In the genomic region with DNA sequence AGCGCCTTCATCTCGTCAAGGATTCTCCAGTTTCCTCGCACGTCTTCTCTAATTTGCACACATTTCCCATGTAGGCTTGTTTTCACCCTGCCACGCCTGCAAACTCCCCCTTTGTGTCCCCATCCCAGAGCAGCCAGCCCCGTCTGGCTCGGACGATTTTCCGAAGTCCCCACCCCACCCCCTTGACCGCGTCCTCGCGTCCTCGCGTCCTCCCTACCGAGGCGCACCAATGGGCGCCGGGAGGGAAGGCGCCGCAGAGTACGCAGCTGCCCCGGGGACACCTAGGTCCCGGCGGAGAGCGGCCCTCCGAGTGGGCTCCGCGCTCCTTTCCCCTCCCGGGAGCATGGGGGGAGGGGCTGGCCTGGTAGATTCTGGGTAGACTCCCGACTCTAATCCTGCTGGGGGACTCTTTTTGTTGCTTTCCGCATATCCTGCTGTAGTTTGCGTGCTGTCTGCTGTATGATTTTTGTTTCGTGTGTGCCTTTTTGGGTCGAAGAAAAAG, we compare ENCODE assay signal across 8 cellular contexts. TPM values are rescaled to one million over a fixed set of nuclear protein-coding genes. Genes with fewer than 3 reads are reported as not detected.
DNase-seq lines count a peak whose midpoint lies in the region; ATAC-seq and TF ChIP-seq lines count a peak whose summit lies in the region.

No MANE protein-coding gene starts in this region.

- WGBS in endodermal cell (ENCODE audit: insufficient coverage in 1 of 2, insufficient read length in 1 of 2), 2 experiments, result 0% methylated on average over 11 to 35 of the region's 35 CpGs
- 1 to 2% methylated on average over 31 to 35 of the region's 35 CpGs for WGBS in upper lobe of left lung, 2 donors

- H3K4me1 ChIP-seq in endodermal cell (ENCODE audit: control insufficient read depth, insufficient read depth, low read length) (peaks cover 11% of the 10 kb centered on the region), upper lobe of left lung (peaks cover 20 to 53% (median 38%) of the 10 kb centered on the region in 4 donors)

- TF ChIP-seq CTCF in endodermal cell (conservative IDR thresholded peaks at IDR 0.05), result no peak
- TF ChIP-seq CTCF in upper lobe of left lung (IDR thresholded peaks at IDR 0.05), result no peak

- peak overlapping the region; percentile 93 for H3K4me3 Mint-ChIP-seq in endodermal cell

- peaks cover 31% of the 10 kb centered on the region for H3K27me3 ChIP-seq in endodermal cell (ENCODE audit: control insufficient read depth, insufficient read depth, low read length, poor library complexity, severe bottlenecking)
- peaks cover 0 to 11% (median 2%) of the 10 kb centered on the region in 4 donors for H3K27me3 ChIP-seq in upper lobe of left lung

- H3K27ac ChIP-seq in endodermal cell (ENCODE audit: low read depth, low read length), result peak overlapping the region; percentile 39
- peak overlapping the region in 3 of 4 donors; percentile 40 to 89 (median 84) for H3K27ac ChIP-seq in upper lobe of left lung

- H3K9me3 ChIP-seq in endodermal cell (ENCODE audit: control insufficient read depth, low read length) (no peaks in the 10 kb centered on the region), upper lobe of left lung (no peaks in the 10 kb centered on the region)

- peaks cover 30% of the 10 kb centered on the region for H3K27me3 Mint-ChIP-seq in endodermal cell (ENCODE audit: insufficient read depth)

- H3K27ac Mint-ChIP-seq in endodermal cell, result peak overlapping the region; percentile 86

- DNase-seq in NCI-H2227 (lab: John Stamatoyannopoulos, UW; ENCODE audit: unreplicated experiment), result peak; percentile 60
- no peak for DNase-seq in NCI-H2227 treated with DMSO at 0.1 percent for 48 hours (lab: John Stamatoyannopoulos, UW)
- peak; percentile 41 for DNase-seq in SW480 (ENCODE audit: low spot score)
- peak; percentile 83 for DNase-seq in endodermal cell
- peak; percentile 31 for DNase-seq in midbrain (lab: John Stamatoyannopoulos, UW)
- DNase-seq in upper lobe of left lung, result peak; percentile 64 to 86
- no peak for DNase-seq in activated CD4-positive, CD25-positive, alpha-beta regulatory T cell treated with anti-CD3 and anti-CD28 coated beads, Interleukin-2, amount 50 U/mL, for 72 hours
- no peak for DNase-seq in amniotic stem cell (lab: John Stamatoyannopoulos, UW)

- peak in 1 of 4 donors; percentile 30 for TF ChIP-seq POLR2A in upper lobe of left lung (IDR thresholded peaks at IDR 0.05)

- peak; percentile 53 to 65 for ATAC-seq in upper lobe of left lung (ENCODE audit: low FRiP score in 2 of 2)

- no peak for TF ChIP-seq EP300 in upper lobe of left lung (IDR thresholded peaks at IDR 0.05)

- peak overlapping the region; percentile 47 for H3K9ac ChIP-seq in endodermal cell (ENCODE audit: extremely low read depth, low read length, poor library complexity, severe bottlenecking)

- H3K9me3 Mint-ChIP-seq in endodermal cell, result no peaks in the 10 kb centered on the region

- H3K4me3 ChIP-seq in endodermal cell (ENCODE audit: low read length) (peak overlapping the region; percentile 83), upper lobe of left lung (peak overlapping the region; percentile 68 to 84 (median 82))

- H3K4me1 Mint-ChIP-seq in endodermal cell, result peaks cover 40% of the 10 kb centered on the region

- H3K36me3 Mint-ChIP-seq in endodermal cell (ENCODE audit: low read depth), result no peaks in the 10 kb centered on the region

- H3K36me3 ChIP-seq in endodermal cell (ENCODE audit: control insufficient read depth, insufficient read depth, low read length) (no peaks in the 10 kb centered on the region), upper lobe of left lung (no peaks in the 10 kb centered on the region)

RNA-seq across cellular contexts. Expression of gene CACHD1, which starts 1.3 kb away (rescaled TPM):
- 10 to 100 TPM; 29.2 to 40.7 TPM for total RNA-seq in endodermal cell
- 66.1 TPM for polyA plus RNA-seq in endodermal cell (2013, experiment 1 of 2)
- polyA plus RNA-seq in endodermal cell (2013, experiment 2 of 2), result 61.7 TPM
- total RNA-seq in upper lobe of left lung, result 10 to 100 TPM in 5 of 6 donors, 1 to 10 TPM in 1; 7.3 to 26.3 (median 22.9) TPM

Comparison
In these comparisons a context has a peak if more than half of its experiments do, and no peak if none do; other contexts are left out.
1. DNase-seq: peak in NCI-H2227 (single experiment), SW480 (single experiment), endodermal cell (single experiment), midbrain (single experiment) and upper lobe of left lung (2 of 2); none in NCI-H2227 treated with DMSO at 0.1 percent for 48 hours (single experiment), activated CD4-positive, CD25-positive, alpha-beta regulatory T cell treated with anti-CD3 and anti-CD28 coated beads, Interleukin-2, amount 50 U/mL, for 72 hours (single experiment) and amniotic stem cell (single experiment).